ENCODE assay signal across 13 cellular contexts in genomic region chr2:230716588-230716987, GRCh38.
"Had no signal": no experiment of that assay in that cellular context is flagged by ENCODE, and none has a peak within 500 bp of the region (broad histone marks: within the 10 kb centered on the region; RNA-seq: fewer than 3 reads in every experiment).

No MANE protein-coding gene starts in this region.

- H3K4me3 ChIP-seq: left ventricle myocardium inferior, pancreas had no signal

- H3K27me3 Mint-ChIP-seq: activated naive CD8-positive, alpha-beta T cell treated with anti-CD3 and anti-CD28 coated beads for 36 hours had no signal

- H3K27me3 ChIP-seq: pancreas had no signal

- H3K9me3 ChIP-seq: left ventricle myocardium inferior, pancreas had no signal

- H3K36me3 ChIP-seq: pancreas had no signal

- H3K9me3 Mint-ChIP-seq: activated naive CD8-positive, alpha-beta T cell treated with anti-CD3 and anti-CD28 coated beads for 36 hours; neural crest cell; T-helper 2 cell treated with Interferon-gamma antibody and Interleukin-4, amounts not matched to agents 5 μg/mL and 100 μg/mL, for 36 hours had no signal

- DNase-seq: activated CD4-positive, alpha-beta T cell treated with anti-CD3 and anti-CD28 coated beads for 1 hour; activated CD4-positive, alpha-beta T cell treated with anti-CD3 and anti-CD28 coated beads, Interleukin-2, amount 50 U/mL, for 48 hours; activated effector memory CD4-positive, alpha-beta T cell treated with Interleukin-2 at 50 U/mL for 16 hours; activated naive CD8-positive, alpha-beta T cell treated with anti-CD3 and anti-CD28 coated beads for 36 hours; aorta; kidney; left ventricle myocardium inferior; pancreas; stimulated activated CD4-positive, alpha-beta T cell treated with anti-CD3 and anti-CD28 coated beads, Interleukin-15, amount 100 ng/mL, for 24 hours; stimulated activated CD4-positive, alpha-beta T cell treated with anti-CD3 and anti-CD28 coated beads, Interleukin-4, amount 100 ng/mL, for 24 hours had no signal

- ATAC-seq: esophagus mucosa, pancreas had no signal

- H3K27ac ChIP-seq: left ventricle myocardium inferior, pancreas had no signal
